Comparison of ENCODE assay signal across 9 cellular contexts in the genomic region with DNA sequence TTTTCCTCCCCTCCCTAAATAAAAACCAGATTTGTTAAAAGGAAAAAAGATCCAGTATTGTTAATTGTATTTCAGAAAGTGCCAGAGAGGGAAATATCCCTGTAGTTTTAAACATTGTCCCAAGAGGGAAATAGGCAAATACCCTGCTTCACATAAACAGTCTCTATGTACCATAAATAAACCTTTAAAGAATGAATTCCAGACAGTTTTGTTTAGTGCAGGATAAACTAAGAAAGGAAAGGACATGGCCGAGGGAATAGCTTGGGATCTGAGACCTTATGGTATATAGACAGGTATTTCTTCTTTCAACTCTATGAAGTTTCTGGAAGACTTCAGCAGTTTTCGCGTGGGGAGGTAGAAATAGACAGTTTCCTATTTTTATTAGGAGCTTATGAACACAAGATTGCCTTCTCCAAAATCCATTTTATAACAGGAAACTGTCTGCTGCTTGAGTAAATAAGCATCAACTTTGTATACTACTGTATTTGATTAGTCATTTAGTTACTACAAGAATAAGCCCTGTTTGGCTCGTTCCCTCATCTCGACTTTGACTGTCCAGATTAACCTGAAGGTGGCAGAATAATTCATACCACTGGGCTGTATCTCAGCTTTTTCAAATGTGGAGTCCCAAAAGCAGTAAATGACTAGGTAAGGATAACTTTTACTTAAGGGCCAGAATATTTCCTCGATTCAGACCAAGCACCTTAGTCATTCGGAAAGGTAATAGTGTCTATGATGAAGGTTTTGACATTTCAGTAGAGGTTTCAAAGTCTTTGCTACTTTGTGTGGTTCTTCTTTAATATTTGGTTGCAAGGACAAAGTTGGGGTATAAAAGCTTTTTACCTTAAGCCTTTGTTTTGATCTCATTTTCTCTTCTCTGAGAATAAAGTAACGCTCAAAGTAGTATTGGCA.
DNase-seq lines count a peak whose midpoint lies in the region; ATAC-seq and TF ChIP-seq lines count a peak whose summit lies in the region.
"Had no signal": no experiment of that assay in that cellular context is flagged by ENCODE, and none has a peak within 500 bp of the region (broad histone marks: within the 10 kb centered on the region; RNA-seq: fewer than 3 reads in every experiment).

No MANE protein-coding gene starts in this region.

- intact Hi-C loops in CD4-positive, alpha-beta memory T cell (cut with micrococcal nuclease) = loop anchor here (1.0 to 5.0 kb wide), 4 partner anchors 41 to 252 kb away; no protein-coding TSS in a partner anchor
- intact Hi-C loops in colonic mucosa (cut with DNase I) = loop anchor here (5.0 kb wide), 1 partner anchor 210 kb away; a partner anchor contains a TSS
- intact Hi-C loops in mucosa of descending colon (cut with DNase I, micrococcal nuclease) = no loop called here

- H3K27me3 Mint-ChIP-seq in CD4-positive, alpha-beta memory T cell = no peaks in the 10 kb centered on the region
- H3K27me3 Mint-ChIP-seq: memory B cell had no signal

- H3K27ac ChIP-seq in CD4-positive, alpha-beta memory T cell (ENCODE audit: low read depth, low read length) = no peak overlapping the region
- H3K27ac ChIP-seq in colonic mucosa (peak overlapping the region; percentile 54), WERI-Rb-1 (no peak overlapping the region)

- no peaks in the 10 kb centered on the region for H3K27me3 ChIP-seq in CD4-positive, alpha-beta memory T cell (ENCODE audit: insufficient read depth, low read length)
- H3K27me3 ChIP-seq in colonic mucosa = no peaks in the 10 kb centered on the region
- no peaks in the 10 kb centered on the region for H3K27me3 ChIP-seq in WERI-Rb-1 (ENCODE audit: insufficient read depth, low read depth, severe bottlenecking)

- no peak overlapping the region for H3K9ac ChIP-seq in colonic mucosa (ENCODE audit: low read depth in 2 of 2, low read length in 2 of 2)

- H3K4me1 ChIP-seq in CD4-positive, alpha-beta memory T cell (ENCODE audit: insufficient read depth, low read length) = no peaks in the 10 kb centered on the region
- H3K4me1 ChIP-seq in colonic mucosa (peaks cover 17% of the 10 kb centered on the region), mucosa of descending colon (ENCODE audit: low read depth) (peaks cover 33% of the 10 kb centered on the region)

- POLR2A ChIA-PET in CD4-positive, alpha-beta memory T cell (lab: Charles Lee; ENCODE audit: partially characterized antibody) = interaction anchor here (1.2 to 3.3 kb wide), 5 partner anchors 21 to 212 kb away, joined by 3 to 15 read pairs (median 5); a partner anchor contains a TSS

- peaks cover 69 to 88% of the 10 kb centered on the region in 2 donors for H3K36me3 Mint-ChIP-seq in CD4-positive, alpha-beta memory T cell

- peak in 3 of 5 donors; percentile 25 to 31 (median 27) for DNase-seq in CD4-positive, alpha-beta memory T cell
- DNase-seq in M059J (ENCODE audit: low read depth) = peak; percentile 81
- DNase-seq in colonic mucosa = peak; percentile 50
- peak in 1 of 3 donors; percentile 49 for DNase-seq in mucosa of descending colon
- DNase-seq in WERI-Rb-1 = no peak
- DNase-seq in RPMI8226 = no peak

- no peaks in the 10 kb centered on the region for H3K9me3 ChIP-seq in CD4-positive, alpha-beta memory T cell (ENCODE audit: control insufficient read depth in 1 of 2, low read length in 2 of 2)
- H3K9me3 ChIP-seq in colonic mucosa (no peaks in the 10 kb centered on the region), mucosa of descending colon (no peaks in the 10 kb centered on the region), WERI-Rb-1 (ENCODE audit: severe bottlenecking) (no peaks in the 10 kb centered on the region)

- ATAC-seq in mucosa of descending colon (peak; percentile 70), HG03097 (IDR thresholded peaks at IDR 0.05; ENCODE audit: low FRiP score, unreplicated experiment) (no peak), GM19463 (IDR thresholded peaks at IDR 0.05; ENCODE audit: unreplicated experiment) (no peak)

- H3K9me3 Mint-ChIP-seq in CD4-positive, alpha-beta memory T cell = peaks cover 0 to 9% (median 8%) of the 10 kb centered on the region in 8 donors

- peak overlapping the region in 2 of 7 donors; percentile 58 to 72 for H3K27ac Mint-ChIP-seq in CD4-positive, alpha-beta memory T cell
- H3K27ac Mint-ChIP-seq: memory B cell had no signal

- H3K4me3 ChIP-seq in CD4-positive, alpha-beta memory T cell (ENCODE audit: low read length in 2 of 2) = no peak overlapping the region
- H3K4me3 ChIP-seq in colonic mucosa = no peak overlapping the region
- no peak overlapping the region for H3K4me3 ChIP-seq in mucosa of descending colon
- H3K4me3 ChIP-seq in WERI-Rb-1 (ENCODE audit: low read depth, low read length) = no peak overlapping the region

- TF ChIP-seq CTCF in colonic mucosa (IDR thresholded peaks at IDR 0.05) (no peak), mucosa of descending colon (IDR thresholded peaks at IDR 0.05) (no peak), WERI-Rb-1 (IDR thresholded peaks at IDR 0.05; ENCODE audit: low read depth, low read length) (no peak)

- H3K36me3 ChIP-seq in CD4-positive, alpha-beta memory T cell (ENCODE audit: insufficient read depth, low read length) = peaks cover 28% of the 10 kb centered on the region
- no peaks in the 10 kb centered on the region for H3K36me3 ChIP-seq in colonic mucosa
- no peaks in the 10 kb centered on the region for H3K36me3 ChIP-seq in mucosa of descending colon (ENCODE audit: low read depth)
- H3K36me3 ChIP-seq in WERI-Rb-1 = peaks cover 7% of the 10 kb centered on the region; the same call in 1 of the 2 replicates

- H3K4me3 Mint-ChIP-seq in CD4-positive, alpha-beta memory T cell = no peak overlapping the region
- H3K4me3 Mint-ChIP-seq: memory B cell had no signal

- CTCF ChIA-PET in CD4-positive, alpha-beta memory T cell (lab: Charles Lee; ENCODE audit: partially characterized antibody) = interaction anchor here (0.5 to 3.5 kb wide), 19 partner anchors 11 to 389 kb away, joined by 3 to 28 read pairs (median 4); a partner anchor contains a TSS

- H3K4me1 Mint-ChIP-seq in CD4-positive, alpha-beta memory T cell = peaks cover 0 to 10% (median 8%) of the 10 kb centered on the region in 4 donors
- H3K4me1 Mint-ChIP-seq: memory B cell had no signal

Comparison
In these comparisons a context has a peak if more than half of its experiments do, and no peak if none do; other contexts are left out.
1. DNase-seq: peak in CD4-positive, alpha-beta memory T cell (3 of 5), M059J (single experiment) and colonic mucosa (single experiment); none in WERI-Rb-1 (single experiment) and RPMI8226 (single experiment).
2. intact Hi-C loops: an anchor here in CD4-positive, alpha-beta memory T cell (1.0 to 5.0 kb wide) and colonic mucosa (5.0 kb wide); none called in mucosa of descending colon.